8 cellular contexts compared by ENCODE assay signal in the genomic region with DNA sequence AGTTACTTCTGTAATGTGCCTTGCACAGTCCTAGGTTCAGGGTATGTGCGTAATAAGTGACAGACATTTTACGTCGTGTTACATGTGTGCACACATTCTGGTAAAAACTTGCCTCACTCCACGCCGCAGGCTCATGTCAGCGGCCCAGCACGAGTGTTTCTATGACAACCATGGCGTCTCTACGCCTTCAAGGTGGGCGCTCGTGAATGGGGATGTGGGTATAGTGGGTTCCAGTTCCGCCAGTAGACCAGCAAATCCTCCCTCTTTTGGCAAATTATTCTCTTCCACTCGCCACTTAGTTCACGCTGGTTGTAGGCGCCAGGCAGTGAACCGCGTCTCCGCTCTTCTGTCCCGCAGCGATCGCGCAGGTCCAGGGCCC. TPM values are rescaled to one million over a fixed set of nuclear protein-coding genes. Genes with fewer than 3 reads are reported as not detected.
A peak's percentile ranks its signal among the peaks of the same experiment; 100 is the strongest.
DNase-seq lines count a peak whose midpoint lies in the region; ATAC-seq and TF ChIP-seq lines count a peak whose summit lies in the region.

No MANE protein-coding gene starts in this region.

- H3K27ac Mint-ChIP-seq in activated T-helper 2 cell treated with anti-CD3 and anti-CD28 coated beads, Interferon-gamma antibody, Interleukin-2, Interleukin-4, amounts not matched to agents 10 μg/mL and 5 μg/mL and 100 μg/mL, durations not matched to agents 14 hours and 24 hours and 36 hours: no peak overlapping the region
- H3K27ac Mint-ChIP-seq in stimulated activated effector memory CD8-positive, alpha-beta T cell treated with anti-CD3 and anti-CD28 coated beads, Interleukin-12 subunit alpha, Interleukin-12 subunit beta, amount 100 ng/mL, for 72 hours: no peak overlapping the region

- H3K4me3 ChIP-seq in GM12864 (ENCODE audit: low read depth, low read length) (peak overlapping the region; percentile 65), iPS-11a (ENCODE audit: low read depth, low read length) (peak overlapping the region; percentile 46)

- no peak for TF ChIP-seq CTCF in GM12864 (IDR thresholded peaks at IDR 0.05; ENCODE audit: low read depth, low read length, missing control alignments)

- ATAC-seq in HG03159 (IDR thresholded peaks at IDR 0.05; ENCODE audit: unreplicated experiment): peak; percentile 41
- ATAC-seq in stimulated activated effector memory CD8-positive, alpha-beta T cell treated with anti-CD3 and anti-CD28 coated beads, Interleukin-12 subunit alpha, Interleukin-12 subunit beta, amount 100 ng/mL, for 72 hours: peak; percentile 56

- peak overlapping the region; percentile 69 for H3K4me3 Mint-ChIP-seq in activated T-helper 2 cell treated with anti-CD3 and anti-CD28 coated beads, Interferon-gamma antibody, Interleukin-2, Interleukin-4, amounts not matched to agents 10 μg/mL and 5 μg/mL and 100 μg/mL, durations not matched to agents 14 hours and 24 hours and 36 hours (ENCODE audit: low read depth)
- H3K4me3 Mint-ChIP-seq in stimulated activated effector memory CD8-positive, alpha-beta T cell treated with anti-CD3 and anti-CD28 coated beads, Interleukin-12 subunit alpha, Interleukin-12 subunit beta, amount 100 ng/mL, for 72 hours: peak overlapping the region; percentile 72

- no peaks in the 10 kb centered on the region for H3K36me3 Mint-ChIP-seq in activated T-helper 2 cell treated with anti-CD3 and anti-CD28 coated beads, Interferon-gamma antibody, Interleukin-2, Interleukin-4, amounts not matched to agents 10 μg/mL and 5 μg/mL and 100 μg/mL, durations not matched to agents 14 hours and 24 hours and 36 hours (ENCODE audit: low read depth)
- H3K36me3 Mint-ChIP-seq in stimulated activated effector memory CD8-positive, alpha-beta T cell treated with anti-CD3 and anti-CD28 coated beads, Interleukin-12 subunit alpha, Interleukin-12 subunit beta, amount 100 ng/mL, for 72 hours: no peaks in the 10 kb centered on the region

- H3K27me3 Mint-ChIP-seq in activated T-helper 2 cell treated with anti-CD3 and anti-CD28 coated beads, Interferon-gamma antibody, Interleukin-2, Interleukin-4, amounts not matched to agents 10 μg/mL and 5 μg/mL and 100 μg/mL, durations not matched to agents 14 hours and 24 hours and 36 hours (ENCODE audit: low read depth): peaks cover 64% of the 10 kb centered on the region

- intact Hi-C loops in activated T-helper 2 cell treated with anti-CD3 and anti-CD28 coated beads, Interferon-gamma antibody, Interleukin-2, Interleukin-4, amounts not matched to agents 10 μg/mL and 5 μg/mL and 100 μg/mL, durations not matched to agents 14 hours and 24 hours and 36 hours (cut with micrococcal nuclease): no loop called here

- no peaks in the 10 kb centered on the region for H3K9me3 Mint-ChIP-seq in activated T-helper 2 cell treated with anti-CD3 and anti-CD28 coated beads, Interferon-gamma antibody, Interleukin-2, Interleukin-4, amounts not matched to agents 10 μg/mL and 5 μg/mL and 100 μg/mL, durations not matched to agents 14 hours and 24 hours and 36 hours
- H3K9me3 Mint-ChIP-seq in stimulated activated effector memory CD8-positive, alpha-beta T cell treated with anti-CD3 and anti-CD28 coated beads, Interleukin-12 subunit alpha, Interleukin-12 subunit beta, amount 100 ng/mL, for 72 hours: no peaks in the 10 kb centered on the region

- peaks cover 24% of the 10 kb centered on the region for H3K4me1 Mint-ChIP-seq in activated T-helper 2 cell treated with anti-CD3 and anti-CD28 coated beads, Interferon-gamma antibody, Interleukin-2, Interleukin-4, amounts not matched to agents 10 μg/mL and 5 μg/mL and 100 μg/mL, durations not matched to agents 14 hours and 24 hours and 36 hours (ENCODE audit: low read depth)
- H3K4me1 Mint-ChIP-seq in stimulated activated effector memory CD8-positive, alpha-beta T cell treated with anti-CD3 and anti-CD28 coated beads, Interleukin-12 subunit alpha, Interleukin-12 subunit beta, amount 100 ng/mL, for 72 hours: peaks cover 23% of the 10 kb centered on the region

- DNase-seq in GM12864 (ENCODE audit: low read depth) (peak; percentile 22), GM19238 (ENCODE audit: insufficient read length, low spot score) (no peak), activated gamma-delta T cell treated with Interleukin-2 at 50 U/mL for 16 hours (no peak), SKM-1 (lab: John Stamatoyannopoulos, UW; ENCODE audit: unreplicated experiment) (no peak)
- no peak for DNase-seq in activated T-helper 2 cell treated with anti-CD3 and anti-CD28 coated beads, Interferon-gamma antibody, Interleukin-2, Interleukin-4, amounts not matched to agents 10 μg/mL and 5 μg/mL and 100 μg/mL, durations not matched to agents 14 hours and 24 hours and 36 hours (ENCODE audit: low spot score)
- no peak for DNase-seq in stimulated activated effector memory CD8-positive, alpha-beta T cell treated with anti-CD3 and anti-CD28 coated beads, Interleukin-12 subunit alpha, Interleukin-12 subunit beta, amount 100 ng/mL, for 72 hours (ENCODE audit: low spot score in 2 of 2)

RNA-seq across cellular contexts. Expression of gene CHST14, which starts 40.3 kb away (rescaled TPM):
- 11.8 and 12.2 TPM in 2 replicates for total RNA-seq in activated T-helper 2 cell treated with anti-CD3 and anti-CD28 coated beads, Interferon-gamma antibody, Interleukin-2, Interleukin-4, amounts not matched to agents 10 μg/mL and 5 μg/mL and 100 μg/mL, durations not matched to agents 14 hours and 24 hours and 36 hours

RNA-seq across cellular contexts. Expression of gene CCDC32, which starts 53.8 kb away (rescaled TPM):
- total RNA-seq in activated T-helper 2 cell treated with anti-CD3 and anti-CD28 coated beads, Interferon-gamma antibody, Interleukin-2, Interleukin-4, amounts not matched to agents 10 μg/mL and 5 μg/mL and 100 μg/mL, durations not matched to agents 14 hours and 24 hours and 36 hours: 32.7 and 34.0 TPM in 2 replicates

RNA-seq across cellular contexts. Expression of gene RPUSD2, which starts 58.0 kb away (rescaled TPM):
- total RNA-seq in activated T-helper 2 cell treated with anti-CD3 and anti-CD28 coated beads, Interferon-gamma antibody, Interleukin-2, Interleukin-4, amounts not matched to agents 10 μg/mL and 5 μg/mL and 100 μg/mL, durations not matched to agents 14 hours and 24 hours and 36 hours: 18.6 and 18.8 TPM in 2 replicates
